In genomic region chr20:1803216-1804128, GRCh38 we compare ENCODE assay signal across 8 cellular contexts.
DNase-seq lines count a peak whose midpoint lies in the region; ATAC-seq and TF ChIP-seq lines count a peak whose summit lies in the region.

No MANE protein-coding gene starts in this region.

- no peak for TF ChIP-seq CTCF in GM12875 (IDR thresholded peaks at IDR 0.05; ENCODE audit: borderline replicate concordance, insufficient read depth, low read depth, low read length)
- TF ChIP-seq CTCF in foreskin fibroblast (IDR thresholded peaks at IDR 0.05; ENCODE audit: low read depth, low read length), result no peak
- no peak for TF ChIP-seq CTCF in neural cell (IDR thresholded peaks at IDR 0.05; ENCODE audit: poor library complexity, severe bottlenecking)

- ATAC-seq in HG02970 (IDR thresholded peaks at IDR 0.05; ENCODE audit: low FRiP score, unreplicated experiment), result no peak
- no peak for ATAC-seq in HG03571 (IDR thresholded peaks at IDR 0.05; ENCODE audit: unreplicated experiment)

- no peaks in the 10 kb centered on the region for H3K79me2 ChIP-seq in neural cell (replicated peaks; ENCODE audit: insufficient read depth, low read length)

- H3K9me2 ChIP-seq in neural cell (ENCODE audit: insufficient read depth, low read length), result no peaks in the 10 kb centered on the region

- H3K27ac ChIP-seq in neural cell (ENCODE audit: low read length), result peak overlapping the region; percentile 66

- peak overlapping the region; percentile 47 for H2AFZ ChIP-seq in neural cell (ENCODE audit: low read depth, low read length)

- no peaks in the 10 kb centered on the region for H4K20me1 ChIP-seq in neural cell (ENCODE audit: insufficient read depth)

- no peaks in the 10 kb centered on the region for H3K36me3 Mint-ChIP-seq in activated CD4-positive, alpha-beta memory T cell treated with anti-CD3 and anti-CD28 coated beads, Interleukin-2, amount 10 ng/mL, durations not matched to agents 7 days and 5 days (ENCODE audit: low read depth)

- no peaks in the 10 kb centered on the region for H3K9me3 Mint-ChIP-seq in activated CD4-positive, alpha-beta memory T cell treated with anti-CD3 and anti-CD28 coated beads, Interleukin-2, amount 10 ng/mL, durations not matched to agents 7 days and 5 days

- H3K9ac ChIP-seq in neural cell (ENCODE audit: low read length), result peak overlapping the region; percentile 78

- CTCF ChIA-PET in activated CD4-positive, alpha-beta memory T cell treated with anti-CD3 and anti-CD28 coated beads, Interleukin-2, amount 10 ng/mL, durations not matched to agents 7 days and 5 days (lab: Charles Lee), result no interaction called here

- H3K27ac Mint-ChIP-seq in activated CD4-positive, alpha-beta memory T cell treated with anti-CD3 and anti-CD28 coated beads, Interleukin-2, amount 10 ng/mL, durations not matched to agents 7 days and 5 days, result no peak overlapping the region

- TF ChIP-seq EP300 in neural cell (conservative IDR thresholded peaks at IDR 0.05; ENCODE audit: poor library complexity, severe bottlenecking), result no peak

- in situ Hi-C loops in KBM-7 (cut with MboI; ENCODE audit: low pct_unique_long_range_greater_than_20kb, low sequenced_read_pairs), result no loop called here

- peak overlapping the region; percentile 81 for H3K4me2 ChIP-seq in neural cell (ENCODE audit: low read length)

- DNase-seq in KBM-7 (peak; percentile 87), foreskin fibroblast (peak; percentile 44 to 80), NCI-H1694 (lab: John Stamatoyannopoulos, UW) (no peak)
- DNase-seq in activated CD4-positive, alpha-beta memory T cell treated with anti-CD3 and anti-CD28 coated beads, Interleukin-2, amount 10 ng/mL, durations not matched to agents 7 days and 5 days, result peak; percentile 23

- peaks cover 59% of the 10 kb centered on the region for H3K27me3 Mint-ChIP-seq in activated CD4-positive, alpha-beta memory T cell treated with anti-CD3 and anti-CD28 coated beads, Interleukin-2, amount 10 ng/mL, durations not matched to agents 7 days and 5 days

- peaks cover 10% of the 10 kb centered on the region for H3K4me1 Mint-ChIP-seq in activated CD4-positive, alpha-beta memory T cell treated with anti-CD3 and anti-CD28 coated beads, Interleukin-2, amount 10 ng/mL, durations not matched to agents 7 days and 5 days

- no peaks in the 10 kb centered on the region for H3K9me3 ChIP-seq in neural cell (ENCODE audit: low read length)

- H3K36me3 ChIP-seq in neural cell (ENCODE audit: insufficient read depth, low read length), result no peaks in the 10 kb centered on the region

- no peaks in the 10 kb centered on the region for H3K27me3 ChIP-seq in neural cell (ENCODE audit: insufficient read depth, low read depth, low read length)

- peaks cover 4% of the 10 kb centered on the region for H3F3A ChIP-seq in neural cell (ENCODE audit: insufficient read depth, low read length, poor library complexity, severe bottlenecking)

- POLR2A ChIA-PET in activated CD4-positive, alpha-beta memory T cell treated with anti-CD3 and anti-CD28 coated beads, Interleukin-2, amount 10 ng/mL, durations not matched to agents 7 days and 5 days (lab: Charles Lee), result no interaction called here

- TF ChIP-seq RAD21 in neural cell (conservative IDR thresholded peaks at IDR 0.05), result peak; percentile 31

- H3K4me3 Mint-ChIP-seq in activated CD4-positive, alpha-beta memory T cell treated with anti-CD3 and anti-CD28 coated beads, Interleukin-2, amount 10 ng/mL, durations not matched to agents 7 days and 5 days, result peak overlapping the region; percentile 28

- H3K4me3 ChIP-seq in GM12875 (ENCODE audit: low read depth, low read length) (peak overlapping the region; percentile 46), foreskin fibroblast (ENCODE audit: low read depth in 1 of 2, low read length in 2 of 2) (peak overlapping the region; percentile 49 to 58), neural cell (ENCODE audit: low read length) (peak overlapping the region; percentile 79)

TF ChIP-seq in neural cell, 6 proteins besides CTCF, POLR2A, EP300 and RAD21:
- peak; percentile 76 for TF ChIP-seq POLR2AphosphoS5 (IDR thresholded peaks at IDR 0.05)
- TF ChIP-seq MXI1 (conservative IDR thresholded peaks at IDR 0.05; ENCODE audit: poor library complexity, severe bottlenecking), result peak; percentile 71
- peak; percentile 41 for TF ChIP-seq SMC3 (conservative IDR thresholded peaks at IDR 0.05; ENCODE audit: poor library complexity)
- peak; percentile 33 for TF ChIP-seq REST (IDR thresholded peaks at IDR 0.05; ENCODE audit: borderline replicate concordance)
- TF ChIP-seq TAF1 (IDR thresholded peaks at IDR 0.05; ENCODE audit: low read depth), result peak; percentile 36
- TF ChIP-seq EZH2 (IDR thresholded peaks at IDR 0.05; ENCODE audit: borderline replicate concordance, insufficient read depth, low read length, poor library complexity, severe bottlenecking), result no peak
